ENCODE assay signal across 8 cellular contexts in genomic region chr2:180461761-180462160, GRCh38.
"Had no signal": no experiment of that assay in that cellular context is flagged by ENCODE, and none has a peak within 500 bp of the region (broad histone marks: within the 10 kb centered on the region; RNA-seq: fewer than 3 reads in every experiment).

No MANE protein-coding gene starts in this region.

- ATAC-seq: GM23338, K562 had no signal

- H3K27ac ChIP-seq: HL-60 had no signal

- FAIRE-seq: H1, H54, K562 had no signal

- H3K4me2 ChIP-seq: GM23338 had no signal

- DNase-seq: H9, HCEC 1CT, IMR-90 had no signal

- H3K4me3 ChIP-seq: GM23338, K562 had no signal
